In genomic region chr11:36057372-36058045, GRCh38 we compare ENCODE assay signal across 2 cellular contexts.
TF ChIP-seq lines count a peak whose summit lies in the region.

No MANE protein-coding gene starts in this region.

TF ChIP-seq in liver, 16 proteins besides CTCF, POLR2A, EP300 and RAD21 (continued from another document):
- peak; percentile 33 for TF ChIP-seq MAX (IDR thresholded peaks at IDR 0.05)
- TF ChIP-seq REST (IDR thresholded peaks at IDR 0.05) = no peak

TF ChIP-seq in HepG2, 621 proteins besides CTCF, POLR2A, EP300 and RAD21 (continued from another document):
- no peak for TF ChIP-seq FOXP4 (CRISPR knock-in tag; IDR thresholded peaks at IDR 0.05)
- TF ChIP-seq TRAFD1 (CRISPR knock-in tag; IDR thresholded peaks at IDR 0.05; ENCODE audit: borderline replicate concordance) = no peak
- TF ChIP-seq CEBPG (CRISPR knock-in tag; IDR thresholded peaks at IDR 0.05) = no peak
- TF ChIP-seq HIVEP1 (CRISPR knock-in tag; IDR thresholded peaks at IDR 0.05) = no peak
- no peak for TF ChIP-seq ZNF468 (CRISPR knock-in tag; IDR thresholded peaks at IDR 0.05)
- no peak for TF ChIP-seq NPAS2 (CRISPR knock-in tag; IDR thresholded peaks at IDR 0.05; ENCODE audit: borderline replicate concordance)
